24 cellular contexts compared by ENCODE assay signal in genomic region chr15:74897300-74897701, GRCh38. TPM values are rescaled to one million over a fixed set of nuclear protein-coding genes. Genes with fewer than 3 reads are reported as not detected.
DNase-seq lines count a peak whose midpoint lies in the region; ATAC-seq, FAIRE-seq and TF ChIP-seq lines count a peak whose summit lies in the region.
"Had no signal": no experiment of that assay in that cellular context is flagged by ENCODE, and none has a peak within 500 bp of the region (broad histone marks: within the 10 kb centered on the region; RNA-seq: fewer than 3 reads in every experiment).

No MANE protein-coding gene starts in this region.

- BruUV-seq in GM12878 (replicated peaks; lab: Mats Ljungman, UMichigan): no TSS peak

- no peaks in the 10 kb centered on the region for H4K20me1 ChIP-seq in GM12878 (ENCODE audit: control insufficient read depth, insufficient read depth)

- no peaks in the 10 kb centered on the region for H3K27me3 ChIP-seq in GM12878 (replicated peaks in 1 of 2; ENCODE audit: control insufficient read depth in 2 of 2, insufficient read depth in 2 of 2, low read length in 1 of 2)
- H3K27me3 ChIP-seq: esophagus muscularis mucosa, left lung, tibial artery had no signal

- H3K36me3 Mint-ChIP-seq in activated CD4-positive, alpha-beta T cell treated with anti-CD3 and anti-CD28 coated beads, Interleukin-2, amount 10 ng/mL, durations not matched to agents 7 days and 5 days (ENCODE audit: low read depth): peaks cover 43% of the 10 kb centered on the region
- H3K36me3 Mint-ChIP-seq in nephron progenitor cell (ENCODE audit: low read depth): peaks cover 44% of the 10 kb centered on the region

- H3K27ac Mint-ChIP-seq in activated CD4-positive, alpha-beta T cell treated with anti-CD3 and anti-CD28 coated beads, Interleukin-2, amount 10 ng/mL, durations not matched to agents 7 days and 5 days: peak overlapping the region; percentile 74
- peak overlapping the region; percentile 87 for H3K27ac Mint-ChIP-seq in nephron progenitor cell
- H3K27ac Mint-ChIP-seq: activated T-helper 2 cell treated with anti-CD3 and anti-CD28 coated beads, Interferon-gamma antibody, Interleukin-2, Interleukin-4, amounts not matched to agents 10 μg/mL and 5 μg/mL and 100 μg/mL, durations not matched to agents 14 hours and 24 hours and 36 hours; HFFc6 had no signal

- POLR2A ChIA-PET in activated CD4-positive, alpha-beta T cell treated with anti-CD3 and anti-CD28 coated beads, Interleukin-2, amount 10 ng/mL, durations not matched to agents 7 days and 5 days (lab: Charles Lee): interaction anchor here (0.7 to 1.5 kb wide), 2 partner anchors 9 to 15 kb away, joined by 3 to 6 read pairs; partner anchors contain the start of gene FAM219B
- POLR2A ChIA-PET in GM12878 (lab: Charles Lee): interaction anchor here (1.0 to 2.0 kb wide), 5 partner anchors 9 to 41 kb away, joined by 3 to 5 read pairs (median 4); partner anchors contain the start of gene FAM219B

- no peak for FAIRE-seq in GM12878 (lab: Jason Lieb, UNC)
- FAIRE-seq: A204.1 had no signal

- H2AFZ ChIP-seq in GM12878 (ENCODE audit: control insufficient read depth, low read depth, low read length): no peak overlapping the region

- H3K79me2 ChIP-seq in GM12878 (ENCODE audit: control insufficient read depth, insufficient read depth, low read length): no peaks in the 10 kb centered on the region

- RAD21 ChIA-PET in GM12878 (lab: Charles Lee; ENCODE audit: unreplicated experiment): interaction anchor here (1.0 to 1.6 kb wide), 2 partner anchors 9 to 126 kb away, joined by 3 to 6 read pairs; partner anchors contain the start of gene FAM219B

- H3K4me2 ChIP-seq in GM12878 (ENCODE audit: control insufficient read depth, insufficient read depth): no peak overlapping the region

- TF ChIP-seq POLR2A in GM12878 (IDR thresholded peaks at IDR 0.05; ENCODE audit: low read depth, low read length): peak; percentile 51

- SMC1A ChIA-PET in GM12878 (lab: Charles Lee; ENCODE audit: uncharacterized antibody, unreplicated experiment): interaction anchor here (0.6 to 1.3 kb wide), 5 partner anchors 13 to 128 kb away, joined by 3 to 4 read pairs (median 3); no protein-coding TSS in a partner anchor

- H3K4me3 Mint-ChIP-seq in activated CD4-positive, alpha-beta T cell treated with anti-CD3 and anti-CD28 coated beads, Interleukin-2, amount 10 ng/mL, durations not matched to agents 7 days and 5 days: no peak overlapping the region
- H3K4me3 Mint-ChIP-seq in nephron progenitor cell: no peak overlapping the region
- H3K4me3 Mint-ChIP-seq: HFFc6, WTC11 had no signal

- no peak for TF ChIP-seq EP300 in GM12878 (IDR thresholded peaks at IDR 0.05; ENCODE audit: borderline replicate concordance in 1 of 2, control insufficient read depth in 1 of 2, low read depth in 2 of 2, low read length in 2 of 2)

- TF ChIP-seq CTCF in GM12878 (IDR thresholded peaks at IDR 0.05 in 2 of 3, conservative IDR thresholded peaks at IDR 0.05 in 1 of 3; ENCODE audit: control insufficient read depth in 2 of 3, extremely low read depth in 1 of 3, insufficient read depth in 1 of 3, low read depth in 3 of 3, low read length in 3 of 3) (no peak), nephron progenitor cell (IDR thresholded peaks at IDR 0.05) (no peak)

- peaks cover 43% of the 10 kb centered on the region for H3K4me1 Mint-ChIP-seq in activated CD4-positive, alpha-beta T cell treated with anti-CD3 and anti-CD28 coated beads, Interleukin-2, amount 10 ng/mL, durations not matched to agents 7 days and 5 days
- peaks cover 7% of the 10 kb centered on the region for H3K4me1 Mint-ChIP-seq in nephron progenitor cell
- H3K4me1 Mint-ChIP-seq: WTC11 had no signal

- DNase-seq in activated CD4-positive, alpha-beta T cell treated with anti-CD3 and anti-CD28 coated beads, Interleukin-2, amount 10 ng/mL, durations not matched to agents 7 days and 5 days: no peak
- no peak for DNase-seq in activated CD4-positive, alpha-beta T cell treated with anti-CD3 and anti-CD28 coated beads for 1 hour
- DNase-seq in GM12878 (ENCODE audit: low read depth, low spot score) (no peak), nephron progenitor cell (no peak), GM03348 (ENCODE audit: low spot score) (no peak)
- DNase-seq: amniotic stem cell; central memory CD4-positive, alpha-beta T cell; DMS 273 treated with DMSO at 0.1 percent for 48 hours; effector CD4-positive, alpha-beta T cell; HFFc6; Kasumi-1; left lung; NCI-H1105; NCI-H510A treated with DMSO at 0.1 percent for 48 hours; occipital lobe; SHP77 treated with DMSO at 0.1 percent for 48 hours; stimulated activated naive CD4-positive, alpha-beta T cell treated with Interleukin-2 at 50 U/mL for 16 hours; T-helper 2 cell; tibial artery had no signal

- peaks cover 8 to 22% of the 10 kb centered on the region in 2 experiments for H3K36me3 ChIP-seq in GM12878 (ENCODE audit: control insufficient read depth in 2 of 2, insufficient read depth in 2 of 2, low read length in 1 of 2)

- no peaks in the 10 kb centered on the region for H3K9me3 Mint-ChIP-seq in activated CD4-positive, alpha-beta T cell treated with anti-CD3 and anti-CD28 coated beads, Interleukin-2, amount 10 ng/mL, durations not matched to agents 7 days and 5 days
- H3K9me3 Mint-ChIP-seq in nephron progenitor cell: no peaks in the 10 kb centered on the region
- H3K9me3 Mint-ChIP-seq: activated T-helper 2 cell treated with anti-CD3 and anti-CD28 coated beads, Interferon-gamma antibody, Interleukin-2, Interleukin-4, amounts not matched to agents 10 μg/mL and 5 μg/mL and 100 μg/mL, durations not matched to agents 14 hours and 24 hours and 36 hours; HFFc6; WTC11 had no signal

- ATAC-seq in GM12878 (no peak), HG02970 (IDR thresholded peaks at IDR 0.05; ENCODE audit: low FRiP score, unreplicated experiment) (no peak)
- ATAC-seq: left lung, WTC11 had no signal

- intact Hi-C loops in GM12878 (cut with micrococcal nuclease; ENCODE audit: unreplicated experiment): no loop called here

- peaks cover 19% of the 10 kb centered on the region for H3K4me1 ChIP-seq in GM12878 (ENCODE audit: control insufficient read depth, insufficient read depth, low read length)

- in situ Hi-C loops in GM12878 (cut with MboI): no loop called here

- H3K27ac ChIP-seq in GM12878 (ENCODE audit: control insufficient read depth, insufficient read depth): no peak overlapping the region
- H3K27ac ChIP-seq: esophagus muscularis mucosa, left lung, tibial artery had no signal

- no peak overlapping the region for H3K4me3 ChIP-seq in GM12878
- H3K4me3 ChIP-seq: esophagus muscularis mucosa, left lung, tibial artery had no signal

- H3K9ac ChIP-seq in GM12878 (ENCODE audit: control insufficient read depth, insufficient read depth, low read length): no peak overlapping the region

- CTCF ChIA-PET in activated CD4-positive, alpha-beta T cell treated with anti-CD3 and anti-CD28 coated beads, Interleukin-2, amount 10 ng/mL, durations not matched to agents 7 days and 5 days (lab: Charles Lee): interaction anchor here (0.9 to 2.5 kb wide), 10 partner anchors 9 to 126 kb away, joined by 3 to 7 read pairs (median 3); partner anchors contain the start of genes FAM219B and SCAMP2
- CTCF ChIA-PET in GM12878 (lab: Yijun Ruan, JAX): interaction anchor here (1.1 to 8.9 kb wide), 5 partner anchors 9 to 267 kb away, joined by 3 to 129 read pairs (median 3); partner anchors contain the start of gene SCAMP2

- TF ChIP-seq RAD21 in GM12878 (IDR thresholded peaks at IDR 0.05; ENCODE audit: insufficient read depth, low read depth, low read length): no peak

- WGBS in GM12878 (ENCODE audit: insufficient coverage, insufficient replicate concordance, low lambda C conversion rate, missing lambda C conversion rate): over 99% methylated on average over 6 of the region's 6 CpGs

- no peaks in the 10 kb centered on the region for H3K27me3 Mint-ChIP-seq in activated CD4-positive, alpha-beta T cell treated with anti-CD3 and anti-CD28 coated beads, Interleukin-2, amount 10 ng/mL, durations not matched to agents 7 days and 5 days
- H3K27me3 Mint-ChIP-seq in nephron progenitor cell (ENCODE audit: low read depth, poor library complexity): no peaks in the 10 kb centered on the region

- no peaks in the 10 kb centered on the region for H3K9me3 ChIP-seq in GM12878 (replicated peaks; ENCODE audit: control insufficient read depth, insufficient read depth, low read length)
- H3K9me3 ChIP-seq: left lung, tibial artery had no signal

RNA-seq across cellular contexts. Expression of gene MPI, which starts 7.5 kb away (rescaled TPM):
- total RNA-seq in activated CD4-positive, alpha-beta T cell treated with anti-CD3 and anti-CD28 coated beads, Interleukin-2, amount 10 ng/mL, durations not matched to agents 7 days and 5 days: 10 to 100 TPM; 58.1 to 64.1 TPM
- total RNA-seq in GM12878 (2013; cell fraction: nucleolus; rRNA removed): 139 and 141 TPM in 2 replicates
- total RNA-seq in GM12878 (2014; rRNA removed) (48.9 and 52.6 TPM in 2 replicates), GM12878 (2014; rRNA removed; fragmentation: Illumina TruSeq; extraction: Trizol) (35.2 and 36.2 TPM in 2 replicates), GM12878 (2021) (41.6 and 44.6 TPM in 2 replicates)
- polyA plus RNA-seq in GM12878 (2011; ENCODE audit: low read depth): 63.8 TPM
- polyA plus RNA-seq in GM12878 (2011; rRNA removed) (33.5 and 68.6 TPM in 2 replicates), GM12878 (2014; fragmentation: Illumina TruSeq; extraction: Trizol) (51.8 and 93.9 TPM in 2 replicates), GM12878 (2014; fragmentation: Nextera tagmentation; extraction: Ambion mirVana) (10 to 100 TPM; 38.3 to 43.6 TPM), GM12878 (2014; rRNA removed) (48.6 and 49.8 TPM in 2 replicates), GM12878 (2016; fragmentation: Nextera tagmentation; extraction: Ambion mirVana) (10 to 100 TPM; 35.6 to 43.1 TPM)
- 86.2 and 120 TPM in 2 replicates for polyA plus RNA-seq in GM12878 (2011; cell fraction: cytosol; rRNA removed)
- polyA plus RNA-seq in GM12878 (2011; cell fraction: nucleus; rRNA removed): 128 and 213 TPM in 2 replicates
- polyA plus RNA-seq in GM12878 (2012): 91.5 and 97.0 TPM in 2 replicates
- 77.2 and 93.3 TPM in 2 replicates for polyA minus RNA-seq in GM12878 (2011; rRNA and poly(A)+ RNA removed)
- 13.1 and 20.6 TPM in 2 replicates for polyA minus RNA-seq in GM12878 (2011; cell fraction: cytosol; rRNA and poly(A)+ RNA removed)
- 61.1 and 79.2 TPM in 2 replicates for polyA minus RNA-seq in GM12878 (2011; cell fraction: nucleus; rRNA and poly(A)+ RNA removed)

RNA-seq across cellular contexts. Expression of gene FAM219B, which starts 9.3 kb away (rescaled TPM):
- 10 to 100 TPM; 65.8 to 68.2 TPM for total RNA-seq in activated CD4-positive, alpha-beta T cell treated with anti-CD3 and anti-CD28 coated beads, Interleukin-2, amount 10 ng/mL, durations not matched to agents 7 days and 5 days
- total RNA-seq in GM12878 (2013; cell fraction: nucleolus; rRNA removed): 71.1 and 78.1 TPM in 2 replicates
- 37.1 and 39.5 TPM in 2 replicates for total RNA-seq in GM12878 (2014; rRNA removed)
- 23.7 and 26.4 TPM in 2 replicates for total RNA-seq in GM12878 (2014; rRNA removed; fragmentation: Illumina TruSeq; extraction: Trizol)
- total RNA-seq in GM12878 (2021): 41.6 and 53.2 TPM in 2 replicates
- 68.3 TPM for polyA plus RNA-seq in GM12878 (2011; ENCODE audit: low read depth)
- 32.3 and 40.9 TPM in 2 replicates for polyA plus RNA-seq in GM12878 (2011; rRNA removed)
- polyA plus RNA-seq in GM12878 (2011; cell fraction: cytosol; rRNA removed): 39.2 and 40.6 TPM in 2 replicates
- polyA plus RNA-seq in GM12878 (2011; cell fraction: nucleus; rRNA removed): 135 and 193 TPM in 2 replicates
- 23.5 and 35.7 TPM in 2 replicates for polyA plus RNA-seq in GM12878 (2012)
- 30.5 and 41.6 TPM in 2 replicates for polyA plus RNA-seq in GM12878 (2014; fragmentation: Illumina TruSeq; extraction: Trizol)
- polyA plus RNA-seq in GM12878 (2014; fragmentation: Nextera tagmentation; extraction: Ambion mirVana): 1 to 10 TPM; 7.6 to 8.9 TPM
- polyA plus RNA-seq in GM12878 (2014; rRNA removed): 43.2 and 46.6 TPM in 2 replicates
- 10 to 100 TPM; 24.2 to 28.2 TPM for polyA plus RNA-seq in GM12878 (2016; fragmentation: Nextera tagmentation; extraction: Ambion mirVana)
- polyA minus RNA-seq in GM12878 (2011; rRNA and poly(A)+ RNA removed): 21.2 and 29.3 TPM in 2 replicates
- 9.9 and 10.2 TPM in 2 replicates for polyA minus RNA-seq in GM12878 (2011; cell fraction: cytosol; rRNA and poly(A)+ RNA removed)
- 20.4 and 25.0 TPM in 2 replicates for polyA minus RNA-seq in GM12878 (2011; cell fraction: nucleus; rRNA and poly(A)+ RNA removed)

RNA-seq across cellular contexts. Expression of gene SCAMP2, which starts 24.1 kb away (rescaled TPM):
- 100 to 1,000 TPM; 126 to 128 TPM for total RNA-seq in activated CD4-positive, alpha-beta T cell treated with anti-CD3 and anti-CD28 coated beads, Interleukin-2, amount 10 ng/mL, durations not matched to agents 7 days and 5 days
- total RNA-seq in GM12878 (2013; cell fraction: nucleolus; rRNA removed): 61.5 and 62.7 TPM in 2 replicates
- total RNA-seq in GM12878 (2014; rRNA removed) (51.2 and 54.8 TPM in 2 replicates), GM12878 (2014; rRNA removed; fragmentation: Illumina TruSeq; extraction: Trizol) (33.4 and 34.2 TPM in 2 replicates), GM12878 (2021) (98.5 and 101 TPM in 2 replicates)
- 45.6 TPM for polyA plus RNA-seq in GM12878 (2011; ENCODE audit: low read depth)
- polyA plus RNA-seq in GM12878 (2011; rRNA removed) (30.8 and 117 TPM in 2 replicates), GM12878 (2014; fragmentation: Illumina TruSeq; extraction: Trizol) (112 and 114 TPM in 2 replicates), GM12878 (2014; fragmentation: Nextera tagmentation; extraction: Ambion mirVana) (10 to 100 TPM; 10.9 to 22.5 TPM), GM12878 (2014; rRNA removed) (98.4 and 118 TPM in 2 replicates), GM12878 (2016; fragmentation: Nextera tagmentation; extraction: Ambion mirVana) (100 to 1,000 TPM; 156 to 158 TPM)
- polyA plus RNA-seq in GM12878 (2011; cell fraction: cytosol; rRNA removed): 93.5 and 127 TPM in 2 replicates
- 94.2 and 105 TPM in 2 replicates for polyA plus RNA-seq in GM12878 (2011; cell fraction: nucleus; rRNA removed)
- polyA plus RNA-seq in GM12878 (2012): 80.2 and 83.4 TPM in 2 replicates
- 106 and 111 TPM in 2 replicates for polyA minus RNA-seq in GM12878 (2011; rRNA and poly(A)+ RNA removed)
- 42.9 and 46.9 TPM in 2 replicates for polyA minus RNA-seq in GM12878 (2011; cell fraction: cytosol; rRNA and poly(A)+ RNA removed)
- polyA minus RNA-seq in GM12878 (2011; cell fraction: nucleus; rRNA and poly(A)+ RNA removed): 23.8 and 33.4 TPM in 2 replicates

RNA-seq across cellular contexts. Expression of gene COX5A, which starts 40.6 kb away (rescaled TPM):
- 100 to 1,000 TPM; 236 to 239 TPM for total RNA-seq in activated CD4-positive, alpha-beta T cell treated with anti-CD3 and anti-CD28 coated beads, Interleukin-2, amount 10 ng/mL, durations not matched to agents 7 days and 5 days
- 19.8 and 20.4 TPM in 2 replicates for total RNA-seq in GM12878 (2013; cell fraction: nucleolus; rRNA removed)
- 143 and 156 TPM in 2 replicates for total RNA-seq in GM12878 (2014; rRNA removed)
- total RNA-seq in GM12878 (2014; rRNA removed; fragmentation: Illumina TruSeq; extraction: Trizol): 316 and 330 TPM in 2 replicates
- total RNA-seq in GM12878 (2021): 420 and 445 TPM in 2 replicates
- polyA plus RNA-seq in GM12878 (2011; ENCODE audit: low read depth): 231 TPM
- 365 and 451 TPM in 2 replicates for polyA plus RNA-seq in GM12878 (2011; rRNA removed)
- 285 and 309 TPM in 2 replicates for polyA plus RNA-seq in GM12878 (2011; cell fraction: cytosol; rRNA removed)
- 272 and 315 TPM in 2 replicates for polyA plus RNA-seq in GM12878 (2011; cell fraction: nucleus; rRNA removed)
- 619 and 621 TPM in 2 replicates for polyA plus RNA-seq in GM12878 (2012)
- polyA plus RNA-seq in GM12878 (2014; fragmentation: Illumina TruSeq; extraction: Trizol): 367 and 459 TPM in 2 replicates
- polyA plus RNA-seq in GM12878 (2014; fragmentation: Nextera tagmentation; extraction: Ambion mirVana): 100 to 1,000 TPM in 1 of 2 experiments, 10 to 100 TPM in 1; 84.5 to 350 TPM
- 421 and 474 TPM in 2 replicates for polyA plus RNA-seq in GM12878 (2014; rRNA removed)
- polyA plus RNA-seq in GM12878 (2016; fragmentation: Nextera tagmentation; extraction: Ambion mirVana): 1,000 to 10,000 TPM; 1,175 to 1,218 TPM
- 58.5 and 111 TPM in 2 replicates for polyA minus RNA-seq in GM12878 (2011; rRNA and poly(A)+ RNA removed)
- 92.9 and 123 TPM in 2 replicates for polyA minus RNA-seq in GM12878 (2011; cell fraction: cytosol; rRNA and poly(A)+ RNA removed)
- polyA minus RNA-seq in GM12878 (2011; cell fraction: nucleus; rRNA and poly(A)+ RNA removed): 23.3 and 36.7 TPM in 2 replicates

RNA-seq across cellular contexts. Expression of gene ULK3, which starts 54.3 kb away (rescaled TPM):
- 10 to 100 TPM; 56.6 to 66.4 TPM for total RNA-seq in activated CD4-positive, alpha-beta T cell treated with anti-CD3 and anti-CD28 coated beads, Interleukin-2, amount 10 ng/mL, durations not matched to agents 7 days and 5 days
- total RNA-seq in GM12878 (2013; cell fraction: nucleolus; rRNA removed): 50.6 and 54.0 TPM in 2 replicates
- 28.2 and 29.4 TPM in 2 replicates for total RNA-seq in GM12878 (2014; rRNA removed)
- 12.3 and 14.1 TPM in 2 replicates for total RNA-seq in GM12878 (2014; rRNA removed; fragmentation: Illumina TruSeq; extraction: Trizol)
- 27.8 and 31.9 TPM in 2 replicates for total RNA-seq in GM12878 (2021)
- 10.4 TPM for polyA plus RNA-seq in GM12878 (2011; ENCODE audit: low read depth)
- polyA plus RNA-seq in GM12878 (2011; rRNA removed): 29.7 and 38.8 TPM in 2 replicates
- polyA plus RNA-seq in GM12878 (2011; cell fraction: cytosol; rRNA removed): 35.0 and 41.0 TPM in 2 replicates
- 214 and 258 TPM in 2 replicates for polyA plus RNA-seq in GM12878 (2011; cell fraction: nucleus; rRNA removed)
- polyA plus RNA-seq in GM12878 (2012): 15.2 and 22.4 TPM in 2 replicates
- polyA plus RNA-seq in GM12878 (2014; fragmentation: Illumina TruSeq; extraction: Trizol): 19.9 and 25.4 TPM in 2 replicates
- 1 to 10 TPM in 1 of 2 experiments, under 1 TPM in 1; 0.64 to 1.4 TPM for polyA plus RNA-seq in GM12878 (2014; fragmentation: Nextera tagmentation; extraction: Ambion mirVana)
- polyA plus RNA-seq in GM12878 (2014; rRNA removed): 35.3 and 38.9 TPM in 2 replicates
- polyA plus RNA-seq in GM12878 (2016; fragmentation: Nextera tagmentation; extraction: Ambion mirVana): 10 to 100 TPM; 26.2 to 28.1 TPM
- polyA minus RNA-seq in GM12878 (2011; rRNA and poly(A)+ RNA removed): 19.2 and 19.5 TPM in 2 replicates
- 6.1 and 9.3 TPM in 2 replicates for polyA minus RNA-seq in GM12878 (2011; cell fraction: cytosol; rRNA and poly(A)+ RNA removed)
- polyA minus RNA-seq in GM12878 (2011; cell fraction: nucleus; rRNA and poly(A)+ RNA removed): 21.8 and 23.7 TPM in 2 replicates
